Comparison of ENCODE assay signal across 10 cellular contexts in the genomic region with DNA sequence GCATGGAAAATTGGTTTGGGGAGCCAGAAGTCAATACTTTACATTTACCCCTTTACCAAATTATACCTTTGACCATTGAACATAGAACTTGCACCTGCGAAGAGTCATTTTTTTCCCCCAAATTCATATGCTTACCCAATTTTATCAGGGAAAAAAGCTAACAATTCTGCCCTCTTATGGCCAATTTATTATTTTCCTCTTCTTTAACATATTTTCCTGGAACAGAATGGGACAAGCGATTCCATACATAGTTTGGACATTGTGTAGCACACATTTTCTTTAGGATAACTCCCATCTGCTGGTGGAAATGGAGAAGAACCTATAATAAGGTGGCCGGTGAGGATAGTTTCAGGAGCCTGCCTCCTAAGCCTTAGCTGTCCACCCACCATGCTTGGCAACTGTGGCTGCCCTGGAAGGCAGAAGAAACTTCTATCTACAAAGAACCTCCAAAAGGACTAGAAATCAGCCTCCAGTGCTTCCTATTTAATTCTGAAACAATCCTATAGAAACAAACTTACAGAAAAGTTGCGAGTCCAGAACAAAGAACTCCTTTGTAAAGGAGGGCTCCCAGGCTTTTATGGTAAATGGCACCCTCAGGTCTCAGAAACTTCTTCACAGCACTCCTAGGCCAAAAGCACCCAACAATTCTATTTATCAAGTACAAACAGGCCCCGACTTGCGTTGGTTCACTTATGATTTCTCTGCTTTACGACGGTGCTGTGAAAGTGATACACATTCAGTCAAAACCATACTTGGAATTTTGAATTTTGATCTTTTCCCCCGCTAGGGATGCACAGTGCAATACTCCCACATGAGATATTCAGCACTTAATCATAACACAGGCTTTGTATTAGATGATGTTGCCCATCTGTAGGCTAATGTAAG.
DNase-seq lines count a peak whose midpoint lies in the region; ATAC-seq and TF ChIP-seq lines count a peak whose summit lies in the region.
"Had no signal": no experiment of that assay in that cellular context is flagged by ENCODE, and none has a peak within 500 bp of the region (broad histone marks: within the 10 kb centered on the region; RNA-seq: fewer than 3 reads in every experiment).

No MANE protein-coding gene starts in this region.

- H2AFZ ChIP-seq in KMS-11 (ENCODE audit: low read depth) = no peak overlapping the region

- H3K79me2 ChIP-seq in KMS-11 (ENCODE audit: insufficient read depth, low read depth) = no peaks in the 10 kb centered on the region

- H4K20me1 ChIP-seq in KMS-11 (ENCODE audit: insufficient read depth) = no peaks in the 10 kb centered on the region

- H3K4me2 ChIP-seq in KMS-11 = no peak overlapping the region

- in situ Hi-C loops in Caki2 (cut with HindIII; ENCODE audit: low pct_unique_long_range_greater_than_20kb, low sequenced_read_pairs) = no loop called here
- in situ Hi-C loops in astrocyte of the spinal cord (cut with HindIII; ENCODE audit: low sequenced_read_pairs) = no loop called here

- H3K4me3 ChIP-seq in KMS-11 (IDR thresholded peaks at IDR 0.05; ENCODE audit: insufficient read depth, low read depth, low read length) (no peak overlapping the region), astrocyte of the spinal cord (ENCODE audit: low read depth, low read length) (no peak overlapping the region)

- H3K27me3 ChIP-seq in KMS-11 (ENCODE audit: insufficient read depth, low read depth) = no peaks in the 10 kb centered on the region

- no peak overlapping the region for H3K27ac ChIP-seq in KMS-11

- no peaks in the 10 kb centered on the region for H3K4me1 ChIP-seq in KMS-11 (ENCODE audit: low read depth, poor library complexity, severe bottlenecking)

- intact Hi-C loops in left ventricle myocardium superior (cut with micrococcal nuclease) = no loop called here

- TF ChIP-seq CTCF in KMS-11 (conservative IDR thresholded peaks at IDR 0.05; ENCODE audit: low read depth, low read length) = peak; percentile 65
- peak; percentile 23 for TF ChIP-seq CTCF in astrocyte of the spinal cord (IDR thresholded peaks at IDR 0.05; ENCODE audit: low read depth, low read length)

- H3K36me3 ChIP-seq in KMS-11 (ENCODE audit: insufficient read depth) = no peaks in the 10 kb centered on the region

- DNase-seq in Caki2 (ENCODE audit: low read depth) (peak; percentile 9), astrocyte of the spinal cord (ENCODE audit: low read depth, low spot score) (peak; percentile 8), midbrain (lab: John Stamatoyannopoulos, UW) (peak; percentile 21), mucosa of gallbladder (ENCODE audit: low spot score) (no peak), left ventricle myocardium superior (no peak), germinal center (ENCODE audit: low spot score) (no peak)
- DNase-seq: activated CD4-positive, alpha-beta T cell treated with anti-CD3 and anti-CD28 coated beads, Interleukin-2, amount 10 ng/mL, durations not matched to agents 24 days and 14 days; NCI-H446 treated with DMSO at 0.1 percent for 48 hours had no signal

- ATAC-seq in GM19035 (IDR thresholded peaks at IDR 0.05; ENCODE audit: unreplicated experiment) = no peak
- no peak for ATAC-seq in left ventricle myocardium superior

- no peak overlapping the region for H3K9ac ChIP-seq in KMS-11

Comparison
In these comparisons a context has a peak if more than half of its experiments do, and no peak if none do; other contexts are left out.
1. DNase-seq: peak in Caki2 (single experiment), astrocyte of the spinal cord (single experiment) and midbrain (single experiment); none in mucosa of gallbladder (single experiment), left ventricle myocardium superior (single experiment) and germinal center (single experiment).